1 cellular context compared by ENCODE assay signal in the genomic region with DNA sequence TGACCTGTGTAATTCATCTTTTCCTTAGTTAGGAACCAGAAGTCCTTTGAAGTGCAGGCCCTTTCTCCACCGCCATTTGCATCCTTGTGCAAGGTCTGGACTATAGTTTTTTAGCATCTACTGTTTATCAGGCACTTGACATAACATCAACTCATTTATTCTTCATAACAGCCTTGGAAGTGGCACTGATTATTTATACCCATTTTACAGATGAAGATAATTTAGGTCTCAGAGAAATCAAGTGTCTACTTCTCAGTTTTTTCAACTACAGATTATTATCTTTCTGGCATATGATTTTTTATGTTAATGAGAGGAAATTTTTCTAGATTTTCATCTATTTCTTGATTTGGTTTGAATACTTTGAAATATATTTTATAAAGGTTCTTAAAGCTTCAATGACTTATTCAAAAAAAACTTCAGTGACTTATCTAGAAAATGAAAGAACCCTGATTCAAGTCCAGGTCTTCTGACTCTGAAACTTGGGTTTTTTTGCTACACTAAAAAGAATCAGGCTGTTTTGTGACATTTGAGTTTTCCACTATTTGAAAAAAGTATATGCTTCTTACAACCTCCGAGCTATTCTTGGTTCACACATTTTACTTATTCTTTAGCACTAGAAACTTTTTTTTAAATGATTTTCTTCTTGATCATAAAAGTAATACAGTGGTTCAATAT.
A peak's percentile ranks its signal among the peaks of the same experiment; 100 is the strongest.
TF ChIP-seq lines count a peak whose summit lies in the region.

No MANE protein-coding gene starts in this region.

TF ChIP-seq in K562, 482 proteins besides CTCF, POLR2A, EP300 and RAD21:
- TF ChIP-seq RBM17 (IDR thresholded peaks at IDR 0.05; ENCODE audit: borderline replicate concordance, low read depth, low read length) (no peak), RBM34 (IDR thresholded peaks at IDR 0.05; ENCODE audit: borderline replicate concordance, insufficient read depth, low read length) (no peak), RBM25 (IDR thresholded peaks at IDR 0.05; ENCODE audit: low read depth, low read length, severe bottlenecking) (peak; percentile 70), NBN (IDR thresholded peaks at IDR 0.05; ENCODE audit: low read depth) (no peak), SIRT6 (IDR thresholded peaks at IDR 0.05; ENCODE audit: low read depth, low read length) (no peak), SMARCC2 (IDR thresholded peaks at IDR 0.05; ENCODE audit: low read depth) (no peak), DNMT1 (IDR thresholded peaks at IDR 0.05) (no peak), ADNP (tag; IDR thresholded peaks at IDR 0.05) (peak; percentile 68; the same call in 1 of the 2 replicates), BCOR (IDR thresholded peaks at IDR 0.05) (peak; percentile 50; the same call in 1 of the 2 replicates), SFPQ (IDR thresholded peaks at IDR 0.05; ENCODE audit: low read depth, low read length) (no peak), PURB (CRISPR knock-in tag; IDR thresholded peaks at IDR 0.05; ENCODE audit: low read depth) (no peak), NCOR1 (IDR thresholded peaks at IDR 0.05) (no peak), ZNF24 (IDR thresholded peaks at IDR 0.05) (no peak), WHSC1 (IDR thresholded peaks at IDR 0.05; ENCODE audit: low read length) (no peak), RUNX1 (IDR thresholded peaks at IDR 0.05; ENCODE audit: low read depth) (no peak), KDM2B (CRISPR knock-in tag; IDR thresholded peaks at IDR 0.05) (no peak)
- TF ChIP-seq, protein P1, sequence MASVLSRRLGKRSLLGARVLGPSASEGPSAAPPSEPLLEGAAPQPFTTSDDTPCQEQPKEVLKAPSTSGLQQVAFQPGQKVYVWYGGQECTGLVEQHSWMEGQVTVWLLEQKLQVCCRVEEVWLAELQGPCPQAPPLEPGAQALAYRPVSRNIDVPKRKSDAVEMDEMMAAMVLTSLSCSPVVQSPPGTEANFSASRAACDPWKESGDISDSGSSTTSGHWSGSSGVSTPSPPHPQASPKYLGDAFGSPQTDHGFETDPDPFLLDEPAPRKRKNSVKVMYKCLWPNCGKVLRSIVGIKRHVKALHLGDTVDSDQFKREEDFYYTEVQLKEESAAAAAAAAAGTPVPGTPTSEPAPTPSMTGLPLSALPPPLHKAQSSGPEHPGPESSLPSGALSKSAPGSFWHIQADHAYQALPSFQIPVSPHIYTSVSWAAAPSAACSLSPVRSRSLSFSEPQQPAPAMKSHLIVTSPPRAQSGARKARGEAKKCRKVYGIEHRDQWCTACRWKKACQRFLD (CRISPR knock-in tag; IDR thresholded peaks at IDR 0.05) = no peak
- TF ChIP-seq, protein P2, sequence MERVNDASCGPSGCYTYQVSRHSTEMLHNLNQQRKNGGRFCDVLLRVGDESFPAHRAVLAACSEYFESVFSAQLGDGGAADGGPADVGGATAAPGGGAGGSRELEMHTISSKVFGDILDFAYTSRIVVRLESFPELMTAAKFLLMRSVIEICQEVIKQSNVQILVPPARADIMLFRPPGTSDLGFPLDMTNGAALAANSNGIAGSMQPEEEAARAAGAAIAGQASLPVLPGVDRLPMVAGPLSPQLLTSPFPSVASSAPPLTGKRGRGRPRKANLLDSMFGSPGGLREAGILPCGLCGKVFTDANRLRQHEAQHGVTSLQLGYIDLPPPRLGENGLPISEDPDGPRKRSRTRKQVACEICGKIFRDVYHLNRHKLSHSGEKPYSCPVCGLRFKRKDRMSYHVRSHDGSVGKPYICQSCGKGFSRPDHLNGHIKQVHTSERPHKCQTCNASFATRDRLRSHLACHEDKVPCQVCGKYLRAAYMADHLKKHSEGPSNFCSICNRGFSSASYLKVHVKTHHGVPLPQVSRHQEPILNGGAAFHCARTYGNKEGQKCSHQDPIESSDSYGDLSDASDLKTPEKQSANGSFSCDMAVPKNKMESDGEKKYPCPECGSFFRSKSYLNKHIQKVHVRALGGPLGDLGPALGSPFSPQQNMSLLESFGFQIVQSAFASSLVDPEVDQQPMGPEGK (CRISPR knock-in tag; IDR thresholded peaks at IDR 0.05; ENCODE audit: borderline replicate concordance) = no peak
